15 cellular contexts compared by ENCODE assay signal in genomic region chr10:101585841-101586240, GRCh38.
"Had no signal": no experiment of that assay in that cellular context is flagged by ENCODE, and none has a peak within 500 bp of the region (broad histone marks: within the 10 kb centered on the region; RNA-seq: fewer than 3 reads in every experiment).

No MANE protein-coding gene starts in this region.

- H3K4me3 ChIP-seq: coronary artery, smooth muscle cell had no signal

- H3K9me3 Mint-ChIP-seq: stimulated activated memory B cell treated with anti-CD40 and anti-IgM and Interleukin-4, amounts not matched to agents 10 μg/mL and 1 μg/mL and 100 μg/mL, for 72 hours had no signal

- ATAC-seq: activated CD4-positive, CD25-positive, alpha-beta regulatory T cell treated with anti-CD3 and anti-CD28 coated beads, Interleukin-2, amount 50 U/mL, for 24 hours; heart left ventricle; right cardiac atrium; stimulated activated memory B cell treated with anti-CD40 and anti-IgM and Interleukin-4, amounts not matched to agents 10 μg/mL and 1 μg/mL and 100 μg/mL, for 72 hours had no signal

- H3K27ac Mint-ChIP-seq: stimulated activated memory B cell treated with anti-CD40 and anti-IgM and Interleukin-4, amounts not matched to agents 10 μg/mL and 1 μg/mL and 100 μg/mL, for 72 hours had no signal

- DNase-seq: caudate nucleus; effector CD4-positive, alpha-beta T cell; islet precursor cell; left ventricle myocardium inferior; mesenchymal stem cell; SIG-M5; substantia nigra; trophoblast cell had no signal

- H3K27me3 Mint-ChIP-seq: stimulated activated memory B cell treated with anti-CD40 and anti-IgM and Interleukin-4, amounts not matched to agents 10 μg/mL and 1 μg/mL and 100 μg/mL, for 72 hours had no signal

- H3K27me3 ChIP-seq: heart left ventricle, neutrophil had no signal

- H3K27ac ChIP-seq: coronary artery, heart left ventricle, left ventricle myocardium inferior, neutrophil had no signal

- H3K9me3 ChIP-seq: heart left ventricle, left ventricle myocardium inferior, neutrophil had no signal
